ENCODE assay signal across 7 cellular contexts in genomic region chrX:55072286-55072685, GRCh38. TPM values are rescaled to one million over a fixed set of nuclear protein-coding genes. Genes with fewer than 3 reads are reported as not detected.
"Had no signal": no experiment of that assay in that cellular context is flagged by ENCODE, and none has a peak within 500 bp of the region (broad histone marks: within the 10 kb centered on the region; RNA-seq: fewer than 3 reads in every experiment).

No MANE protein-coding gene starts in this region.

- H3K4me1 Mint-ChIP-seq: IgD-negative memory B cell had no signal

- H3K4me3 Mint-ChIP-seq: IgD-negative memory B cell had no signal

- ATAC-seq: HepG2, K562 had no signal

- DNase-seq: IMR-90, KBM-7 had no signal

- H3K27ac Mint-ChIP-seq: IgD-negative memory B cell had no signal

RNA-seq across cellular contexts. Expression of gene PAGE2B, which starts 2.5 kb away (rescaled TPM):
- total RNA-seq: HepG2, HT-29, HT1080, IMR-90 had no signal

RNA-seq across cellular contexts. Expression of gene PAGE2, which starts 16.5 kb away (rescaled TPM):
- total RNA-seq: HepG2, HT-29, HT1080, IMR-90 had no signal

RNA-seq across cellular contexts. Expression of gene ALAS2, which starts 41.5 kb away (rescaled TPM):
- total RNA-seq: HepG2, HT-29, HT1080, IMR-90 had no signal
